Comparison of ENCODE assay signal across 26 cellular contexts in genomic region chr5:140162781-140163180, GRCh38.
"Had no signal": no experiment of that assay in that cellular context is flagged by ENCODE, and none has a peak within 500 bp of the region (broad histone marks: within the 10 kb centered on the region; RNA-seq: fewer than 3 reads in every experiment).

No MANE protein-coding gene starts in this region.

- H3K9me3 ChIP-seq: esophagus squamous epithelium, gastroesophageal sphincter, heart right ventricle had no signal

- H3K36me3 ChIP-seq: brain microvascular endothelial cell, esophagus squamous epithelium, heart right ventricle had no signal

- ATAC-seq: activated CD4-positive, alpha-beta T cell treated with anti-CD3 and anti-CD28 coated beads for 36 hours; activated naive CD4-positive, alpha-beta T cell treated with anti-CD3 and anti-CD28 coated beads, Interleukin-2, amount 50 U/mL, for 72 hours; activated T-cell treated with anti-CD3 and anti-CD28 coated beads, Interleukin-2, amount 50 U/mL, for 72 hours; effector memory CD8-positive, alpha-beta T cell; gastroesophageal sphincter; heart right ventricle had no signal

- DNase-seq: activated CD4-positive, alpha-beta memory T cell treated with anti-CD3 and anti-CD28 coated beads, Interleukin-2, amount 10 ng/mL, durations not matched to agents 7 days and 5 days; activated CD4-positive, alpha-beta T cell treated with anti-CD3 and anti-CD28 coated beads for 36 hours; activated CD4-positive, alpha-beta T cell treated with anti-CD3 and anti-CD28 coated beads, Interleukin-2, amount 10 ng/mL, durations not matched to agents 24 days and 14 days; activated CD4-positive, alpha-beta T cell treated with anti-CD3 and anti-CD28 coated beads, Interleukin-2, amount 50 U/mL, for 4 hours; activated CD4-positive, CD25-positive, alpha-beta regulatory T cell; activated CD4-positive, CD25-positive, alpha-beta regulatory T cell treated with anti-CD3 and anti-CD28 coated beads, Interleukin-2, amount 50 U/mL, for 72 hours; activated CD8-positive, alpha-beta memory T cell treated with anti-CD3 and anti-CD28 coated beads, Interleukin-2, amount 50 U/mL, for 48 hours; activated gamma-delta T cell; activated naive CD4-positive, alpha-beta T cell; activated naive CD4-positive, alpha-beta T cell treated with anti-CD3 and anti-CD28 coated beads, Interleukin-2, amount 10 ng/mL, durations not matched to agents 7 days and 5 days; activated naive CD8-positive, alpha-beta T cell treated with anti-CD3 and anti-CD28 coated beads, Interleukin-2, amount 10 ng/mL, durations not matched to agents 7 days and 5 days; activated T-cell treated with anti-CD3 and anti-CD28 coated beads for 4 hours; activated T-cell treated with anti-CD3 and anti-CD28 coated beads, Interleukin-2, amount 50 U/mL, for 24 hours; activated T-cell treated with anti-CD3 and anti-CD28 coated beads, Interleukin-2, amount 50 U/mL, for 72 hours; brain microvascular endothelial cell; cortex of kidney; dermis blood vessel endothelial cell; effector CD4-positive, alpha-beta T cell; effector memory CD8-positive, alpha-beta T cell; erythroblast; esophagus squamous epithelium; foreskin melanocyte; heart right ventricle; T-helper 2 cell had no signal

- H3K27me3 ChIP-seq: brain microvascular endothelial cell, esophagus squamous epithelium, gastroesophageal sphincter, heart right ventricle had no signal

- H3K4me3 ChIP-seq: esophagus squamous epithelium, gastroesophageal sphincter, heart right ventricle had no signal

- H3K27ac ChIP-seq: brain microvascular endothelial cell, esophagus squamous epithelium, gastroesophageal sphincter, heart right ventricle had no signal
